In the genomic region with DNA sequence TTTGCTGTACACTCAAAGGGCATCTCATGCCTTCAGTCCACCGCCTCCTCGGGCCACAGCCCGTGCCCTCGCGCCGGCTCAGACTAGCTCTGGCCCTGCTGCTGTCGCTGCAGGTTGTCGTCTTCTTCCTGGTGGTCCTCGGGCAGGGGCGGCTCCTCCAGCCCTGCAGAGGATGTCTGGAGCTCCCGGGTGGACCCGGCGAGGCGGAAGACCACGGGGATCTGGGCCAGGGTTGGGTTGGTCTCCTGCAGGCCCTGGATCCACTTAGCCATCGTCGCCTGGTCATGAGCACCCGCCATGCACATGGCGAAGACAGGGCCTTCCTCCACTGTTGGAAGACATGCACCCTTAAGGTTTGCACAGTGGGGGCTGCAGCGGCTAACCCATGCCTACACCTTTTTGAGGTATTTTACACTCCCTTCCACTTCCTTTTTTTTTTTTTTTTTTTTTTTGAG, we compare ENCODE assay signal across 8 cellular contexts. TPM values are rescaled to one million over a fixed set of nuclear protein-coding genes. Genes with fewer than 3 reads are reported as not detected.
DNase-seq lines count a peak whose midpoint lies in the region; ATAC-seq lines count a peak whose summit lies in the region.

No MANE protein-coding gene starts in this region.

- H3K9me3 ChIP-seq in neuronal stem cell (replicated peaks in 1 of 2; ENCODE audit: control insufficient read depth in 2 of 2, insufficient read depth in 1 of 2, low read depth in 1 of 2, low read length in 2 of 2): no peaks in the 10 kb centered on the region

- H2BK5ac ChIP-seq in neuronal stem cell (ENCODE audit: low read length): peak overlapping the region; percentile 94

- ATAC-seq in GM18517 (IDR thresholded peaks at IDR 0.05; ENCODE audit: unreplicated experiment) (peak; percentile 35), HG02571 (IDR thresholded peaks at IDR 0.05; ENCODE audit: unreplicated experiment) (peak; percentile 23)

- H3K36me3 ChIP-seq in neuronal stem cell (replicated peaks in 1 of 2; ENCODE audit: control insufficient read depth in 2 of 2, insufficient read depth in 2 of 2, low read length in 2 of 2): peaks cover 3 to 10% of the 10 kb centered on the region in 2 donors

- H2AK5ac ChIP-seq in neuronal stem cell (ENCODE audit: low read depth, low read length): peak overlapping the region; percentile 99

- H3K4me2 ChIP-seq in neuronal stem cell (ENCODE audit: insufficient read depth, low read length, poor library complexity, severe bottlenecking): peak overlapping the region; percentile 49

- peak overlapping the region; percentile 88 for H3K27ac ChIP-seq in epithelial cell of prostate
- peak overlapping the region; percentile 69 for H3K27ac ChIP-seq in neuronal stem cell (replicated peaks; ENCODE audit: low read length)

- H4K91ac ChIP-seq in neuronal stem cell (ENCODE audit: low read depth, low read length, poor library complexity): peak overlapping the region; percentile 38

- no peaks in the 10 kb centered on the region for H3K79me1 ChIP-seq in neuronal stem cell (ENCODE audit: low read depth, low read length)

- H3K27me3 ChIP-seq in neuronal stem cell (ENCODE audit: control insufficient read depth in 3 of 3, insufficient read depth in 3 of 3, low read depth in 1 of 3, low read length in 3 of 3): no peaks in the 10 kb centered on the region

- H3K4ac ChIP-seq in neuronal stem cell (ENCODE audit: low read length): no peak overlapping the region

- no peak overlapping the region for H3K23ac ChIP-seq in neuronal stem cell (ENCODE audit: low read depth, low read length, poor library complexity)

- H3K4me3 ChIP-seq in neuronal stem cell (ENCODE audit: low read length in 2 of 2): peak overlapping the region; percentile 75 to 87

- H3K9ac ChIP-seq in neuronal stem cell (ENCODE audit: low read depth, low read length, poor library complexity): peak overlapping the region; percentile 97

- DNase-seq in OCI-M1 (lab: John Stamatoyannopoulos, UW) (peak; percentile 69), epithelial cell of prostate (ENCODE audit: low read depth, low spot score) (no peak), neuronal stem cell (ENCODE audit: low spot score) (peak; percentile 35), COLO829 (ENCODE audit: low spot score) (no peak), ecto neural progenitor cell (ENCODE audit: low spot score) (no peak), activated gamma-delta T cell treated with Interleukin-2 at 50 U/mL for 16 hours (no peak)

- H3K14ac ChIP-seq in neuronal stem cell (ENCODE audit: low read length): no peak overlapping the region

- no peak overlapping the region for H4K8ac ChIP-seq in neuronal stem cell (ENCODE audit: low read depth, low read length)

- no peak overlapping the region for H2BK120ac ChIP-seq in neuronal stem cell (ENCODE audit: low read depth, low read length)

- H2AFZ ChIP-seq in neuronal stem cell (ENCODE audit: low read length): peak overlapping the region; percentile 98

- peak overlapping the region; percentile 22 for H2BK12ac ChIP-seq in neuronal stem cell (ENCODE audit: low read length)

- peak overlapping the region; percentile 95 for H3K18ac ChIP-seq in neuronal stem cell (ENCODE audit: low read length)

- WGBS in neuronal stem cell (ENCODE audit: extremely low coverage in 2 of 2, insufficient read length in 2 of 2, insufficient replicate concordance in 1 of 2), 2 donors: no CpG with 5 or more reads among the region's 20 CpGs

- H2BK15ac ChIP-seq in neuronal stem cell (ENCODE audit: low read length): peak overlapping the region; percentile 30

- peaks cover 9 to 10% of the 10 kb centered on the region in 2 donors for H3K4me1 ChIP-seq in neuronal stem cell (ENCODE audit: control insufficient read depth in 2 of 2, insufficient read depth in 1 of 2, low read depth in 1 of 2, low read length in 2 of 2)

RNA-seq across cellular contexts. Expression of a gene that starts 0.5 kb away (rescaled TPM):
- 8.3 TPM for polyA plus RNA-seq in neuronal stem cell (2013, experiment 1 of 2)
- 7.7 TPM for polyA plus RNA-seq in neuronal stem cell (2013, experiment 2 of 2)

RNA-seq across cellular contexts. Expression of a gene that starts 22.8 kb away (rescaled TPM):
- polyA plus RNA-seq in neuronal stem cell (2013, experiment 1 of 2): 30.6 TPM
- 28.7 TPM for polyA plus RNA-seq in neuronal stem cell (2013, experiment 2 of 2)

RNA-seq across cellular contexts. Expression of a gene that starts 25.3 kb away (rescaled TPM):
- 0.98 TPM for polyA plus RNA-seq in neuronal stem cell (2013, experiment 1 of 2)
- 0.86 TPM for polyA plus RNA-seq in neuronal stem cell (2013, experiment 2 of 2)

RNA-seq across cellular contexts. Expression of a gene that starts 32.5 kb away (rescaled TPM):
- polyA plus RNA-seq in neuronal stem cell (2013, experiment 1 of 2): 24.1 TPM
- 22.1 TPM for polyA plus RNA-seq in neuronal stem cell (2013, experiment 2 of 2)

RNA-seq across cellular contexts. Expression of a gene that starts 52.9 kb away (rescaled TPM):
- 58.7 TPM for polyA plus RNA-seq in neuronal stem cell (2013, experiment 1 of 2)
- polyA plus RNA-seq in neuronal stem cell (2013, experiment 2 of 2): 59.3 TPM

Comparison
In these comparisons a context has a peak if more than half of its experiments do, and no peak if none do; other contexts are left out.
1. DNase-seq: peak in OCI-M1 (single experiment) and neuronal stem cell (single experiment); none in epithelial cell of prostate (single experiment), COLO829 (single experiment), ecto neural progenitor cell (single experiment) and activated gamma-delta T cell treated with Interleukin-2 at 50 U/mL for 16 hours (single experiment).